In genomic region chrX:24259544-24260240, GRCh38 we compare ENCODE assay signal across 9 cellular contexts. TPM values are rescaled to one million over a fixed set of nuclear protein-coding genes. Genes with fewer than 3 reads are reported as not detected.
DNase-seq lines count a peak whose midpoint lies in the region; ATAC-seq and FAIRE-seq lines count a peak whose summit lies in the region.
"Had no signal": no experiment of that assay in that cellular context is flagged by ENCODE, and none has a peak within 500 bp of the region (broad histone marks: within the 10 kb centered on the region; RNA-seq: fewer than 3 reads in every experiment).

No MANE protein-coding gene starts in this region.

- no peak for FAIRE-seq in small intestine (lab: Jason Lieb, UNC)

- H3K27ac ChIP-seq in small intestine (ENCODE audit: low read depth in 1 of 2, low read length in 1 of 2), result no peak overlapping the region

- H3K4me3 ChIP-seq in small intestine (ENCODE audit: low read depth in 1 of 2, low read length in 2 of 2), result no peak overlapping the region

- DNase-seq in COLO829 (ENCODE audit: low spot score) (peak; percentile 46), NCI-H2029 (lab: John Stamatoyannopoulos, UW) (peak; percentile 5), glomerular endothelial cell (ENCODE audit: extremely low read depth, low read depth, low spot score) (peak; percentile 62), small intestine (peak; percentile 62)
- peak; percentile 25 for DNase-seq in activated CD4-positive, alpha-beta T cell treated with anti-CD3 and anti-CD28 coated beads for 48 hours

- ATAC-seq in GM18867 (IDR thresholded peaks at IDR 0.05; ENCODE audit: unreplicated experiment), result peak; percentile 58
- ATAC-seq in GM18907 (IDR thresholded peaks at IDR 0.05; ENCODE audit: unreplicated experiment), result no peak
- ATAC-seq in HG03196 (IDR thresholded peaks at IDR 0.05; ENCODE audit: unreplicated experiment), result no peak

- WGBS in small intestine, 3 donors, result 75 to 82% (median 82%) methylated on average over 9 of the region's 9 CpGs

- peaks cover 4 to 5% of the 10 kb centered on the region in 2 donors for H3K4me1 ChIP-seq in small intestine (ENCODE audit: control insufficient read depth in 2 of 2, insufficient read depth in 1 of 2, low read depth in 1 of 2, low read length in 1 of 2)

- H3K9me3 ChIP-seq in small intestine (ENCODE audit: control insufficient read depth, low read depth), result no peaks in the 10 kb centered on the region

- no peaks in the 10 kb centered on the region for H3K36me3 ChIP-seq in small intestine (ENCODE audit: control insufficient read depth in 2 of 2, insufficient read depth in 2 of 2, low read length in 2 of 2)

- no peaks in the 10 kb centered on the region for H3K27me3 ChIP-seq in small intestine (ENCODE audit: control insufficient read depth in 2 of 2, insufficient read depth in 2 of 2, low read length in 2 of 2)

RNA-seq across cellular contexts. Expression of gene SUPT20HL2, which starts 54.2 kb away (rescaled TPM):
- not detected in 2 replicates for total RNA-seq in glomerular endothelial cell
- polyA plus RNA-seq in small intestine, result not detected
- total RNA-seq: T-helper 1 cell treated with Interleukin-12 subunit alpha and Interleukin-12 subunit beta and Interleukin-4 antibody, amounts not matched to agents 30 ng/mL and 1 ng/mL, for 36 hours had no signal

Comparison
In these comparisons a context has a peak if more than half of its experiments do, and no peak if none do; other contexts are left out.
1. DNase-seq: peak in every context shown above with its lines; median percentile 62 in glomerular endothelial cell; 62 in small intestine; 46 in COLO829; 25 in activated CD4-positive, alpha-beta T cell treated with anti-CD3 and anti-CD28 coated beads for 48 hours; 5 in NCI-H2029.